15 cellular contexts compared by ENCODE assay signal in genomic region chr5:83312672-83313071, GRCh38.
A peak's percentile ranks its signal among the peaks of the same experiment; 100 is the strongest.
DNase-seq lines count a peak whose midpoint lies in the region; ATAC-seq lines count a peak whose summit lies in the region.
"Had no signal": no experiment of that assay in that cellular context is flagged by ENCODE, and none has a peak within 500 bp of the region (broad histone marks: within the 10 kb centered on the region; RNA-seq: fewer than 3 reads in every experiment).

No MANE protein-coding gene starts in this region.

- CTCF ChIA-PET in naive thymus-derived CD4-positive, alpha-beta T cell (lab: Charles Lee), result no interaction called here

- no peak overlapping the region for H3K27ac ChIP-seq in naive thymus-derived CD4-positive, alpha-beta T cell (ENCODE audit: low read depth, low read length)

- ATAC-seq in naive thymus-derived CD4-positive, alpha-beta T cell, result peak; percentile 85
- ATAC-seq in GM21360 (IDR thresholded peaks at IDR 0.05; ENCODE audit: unreplicated experiment) (no peak), HG03432 (IDR thresholded peaks at IDR 0.05; ENCODE audit: unreplicated experiment) (no peak)
- ATAC-seq: activated T-helper 17 cell treated with anti-CD3 and anti-CD28 coated beads, Interleukin-2, amount 50 U/mL, for 72 hours had no signal

- POLR2A ChIA-PET in naive thymus-derived CD4-positive, alpha-beta T cell (lab: Charles Lee), result no interaction called here

- H3K27me3 Mint-ChIP-seq in dendritic cell treated with granulocyte-macrophage colony-stimulating factor and Interleukin-4, amounts not matched to agents 40 ng/mL and 50 ng/mL, for 4 days, result no peaks in the 10 kb centered on the region
- H3K27me3 Mint-ChIP-seq in naive thymus-derived CD4-positive, alpha-beta T cell, result no peaks in the 10 kb centered on the region
- H3K27me3 Mint-ChIP-seq: activated T-helper 17 cell treated with anti-CD3 and anti-CD28 coated beads, Interleukin-2, amount 50 U/mL, for 72 hours had no signal

- peak overlapping the region; percentile 74 for H3K27ac Mint-ChIP-seq in dendritic cell treated with granulocyte-macrophage colony-stimulating factor and Interleukin-4, amounts not matched to agents 40 ng/mL and 50 ng/mL, for 4 days
- H3K27ac Mint-ChIP-seq in naive thymus-derived CD4-positive, alpha-beta T cell, result no peak overlapping the region
- H3K27ac Mint-ChIP-seq: activated T-helper 17 cell treated with anti-CD3 and anti-CD28 coated beads, Interleukin-2, amount 50 U/mL, for 72 hours had no signal

- DNase-seq in CD1c-positive myeloid dendritic cell (ENCODE audit: extremely low spot score), result peak; percentile 92
- DNase-seq in MV-4-11 (lab: John Stamatoyannopoulos, UW), result peak; percentile 99
- no peak for DNase-seq in naive thymus-derived CD4-positive, alpha-beta T cell
- no peak for DNase-seq in cerebellar cortex (ENCODE audit: low spot score)
- no peak for DNase-seq in effector CD4-positive, alpha-beta T cell
- DNase-seq: activated CD4-positive, CD25-positive, alpha-beta regulatory T cell; H7; Karpas-422; mammary epithelial cell; NCI-H1694; SW 1271 had no signal

- H3K9me3 ChIP-seq in naive thymus-derived CD4-positive, alpha-beta T cell (ENCODE audit: control insufficient read depth in 2 of 3, low read length in 3 of 3), result no peaks in the 10 kb centered on the region

- no peaks in the 10 kb centered on the region for H3K4me1 ChIP-seq in naive thymus-derived CD4-positive, alpha-beta T cell (ENCODE audit: control insufficient read depth in 2 of 2, insufficient read depth in 2 of 2, low read length in 2 of 2)

- no peak overlapping the region for H3K4me3 ChIP-seq in naive thymus-derived CD4-positive, alpha-beta T cell (ENCODE audit: low read length)

- peaks cover 7% of the 10 kb centered on the region for H3K36me3 Mint-ChIP-seq in dendritic cell treated with granulocyte-macrophage colony-stimulating factor and Interleukin-4, amounts not matched to agents 40 ng/mL and 50 ng/mL, for 4 days (ENCODE audit: low read depth)
- peaks cover 0 to 15% (median 9%) of the 10 kb centered on the region in 5 donors for H3K36me3 Mint-ChIP-seq in naive thymus-derived CD4-positive, alpha-beta T cell

- H3K4me3 Mint-ChIP-seq in dendritic cell treated with granulocyte-macrophage colony-stimulating factor and Interleukin-4, amounts not matched to agents 40 ng/mL and 50 ng/mL, for 4 days, result peak overlapping the region; percentile 13
- H3K4me3 Mint-ChIP-seq in naive thymus-derived CD4-positive, alpha-beta T cell, result no peak overlapping the region
- H3K4me3 Mint-ChIP-seq: activated T-helper 17 cell treated with anti-CD3 and anti-CD28 coated beads, Interleukin-2, amount 50 U/mL, for 72 hours had no signal

- peaks cover 15% of the 10 kb centered on the region for H3K4me1 Mint-ChIP-seq in dendritic cell treated with granulocyte-macrophage colony-stimulating factor and Interleukin-4, amounts not matched to agents 40 ng/mL and 50 ng/mL, for 4 days (ENCODE audit: low read depth)
- H3K4me1 Mint-ChIP-seq in naive thymus-derived CD4-positive, alpha-beta T cell, result peaks cover 0 to 2% (median 0%) of the 10 kb centered on the region in 7 donors
- H3K4me1 Mint-ChIP-seq: activated T-helper 17 cell treated with anti-CD3 and anti-CD28 coated beads, Interleukin-2, amount 50 U/mL, for 72 hours had no signal

- intact Hi-C loops in dendritic cell treated with granulocyte-macrophage colony-stimulating factor and Interleukin-4, amounts not matched to agents 40 ng/mL and 50 ng/mL, for 4 days (cut with micrococcal nuclease), result loop anchor here (5.0 kb wide), 1 partner anchor 160 kb away; the partner anchor contains the start of gene VCAN
- intact Hi-C loops in naive thymus-derived CD4-positive, alpha-beta T cell (cut with micrococcal nuclease), result no loop called here

- H3K9me3 Mint-ChIP-seq in dendritic cell treated with granulocyte-macrophage colony-stimulating factor and Interleukin-4, amounts not matched to agents 40 ng/mL and 50 ng/mL, for 4 days, result peaks cover 18% of the 10 kb centered on the region
- peaks cover 0 to 16% (median 7%) of the 10 kb centered on the region in 11 donors for H3K9me3 Mint-ChIP-seq in naive thymus-derived CD4-positive, alpha-beta T cell

- no peaks in the 10 kb centered on the region for H3K27me3 ChIP-seq in naive thymus-derived CD4-positive, alpha-beta T cell (ENCODE audit: control insufficient read depth in 2 of 2, insufficient read depth in 2 of 2, low read length in 2 of 2)

- no peaks in the 10 kb centered on the region for H3K36me3 ChIP-seq in naive thymus-derived CD4-positive, alpha-beta T cell (ENCODE audit: control insufficient read depth in 2 of 3, insufficient read depth in 3 of 3, low read length in 3 of 3)

Comparison
In these comparisons a context has a peak if more than half of its experiments do, and no peak if none do; other contexts are left out.
1. DNase-seq: peak in CD1c-positive myeloid dendritic cell (single experiment) and MV-4-11 (single experiment); none in naive thymus-derived CD4-positive, alpha-beta T cell (0 of 9), cerebellar cortex (single experiment) and effector CD4-positive, alpha-beta T cell (single experiment).